ENCODE assay signal across 10 cellular contexts in genomic region chr12:124411291-124411878, GRCh38.
DNase-seq lines count a peak whose midpoint lies in the region; ATAC-seq and TF ChIP-seq lines count a peak whose summit lies in the region.
"Had no signal": no experiment of that assay in that cellular context is flagged by ENCODE, and none has a peak within 500 bp of the region (broad histone marks: within the 10 kb centered on the region; RNA-seq: fewer than 3 reads in every experiment).

No MANE protein-coding gene starts in this region.

- peaks cover 87% of the 10 kb centered on the region for H3K79me2 ChIP-seq in GM23248 (ENCODE audit: insufficient read depth)

- in situ Hi-C loops in GM23248 (cut with MboI) = no loop called here

- intact Hi-C loops in heart left ventricle (cut with DNase I) = no loop called here

- peak; percentile 29 to 65 (median 50) for ATAC-seq in heart left ventricle
- no peak for ATAC-seq in HG03196 (IDR thresholded peaks at IDR 0.05; ENCODE audit: unreplicated experiment)
- no peak for ATAC-seq in GM21515 (IDR thresholded peaks at IDR 0.05; ENCODE audit: unreplicated experiment)
- ATAC-seq in GM19452 (IDR thresholded peaks at IDR 0.05; ENCODE audit: unreplicated experiment) = no peak

- H3K27me3 ChIP-seq in GM23248 (replicated peaks; ENCODE audit: insufficient read depth) (no peaks in the 10 kb centered on the region), adipocyte (replicated peaks; ENCODE audit: control insufficient read depth, insufficient read depth, low read length) (no peaks in the 10 kb centered on the region), heart left ventricle (no peaks in the 10 kb centered on the region), skeletal muscle tissue (ENCODE audit: control insufficient read depth in 3 of 3, insufficient read depth in 3 of 3, low read length in 3 of 3) (no peaks in the 10 kb centered on the region)

- 0 out of 2 replicates have a peak, but pooled peaks cover 5% of the 10 kb centered on the region for H3F3A ChIP-seq in GM23248 (ENCODE audit: insufficient read depth)

- H3K9ac ChIP-seq in GM23248 = peak overlapping the region; percentile 76
- peak overlapping the region; percentile 75 for H3K9ac ChIP-seq in adipocyte (ENCODE audit: low read length)
- peak overlapping the region in 2 of 3 donors; percentile 32 to 45 for H3K9ac ChIP-seq in skeletal muscle tissue (ENCODE audit: low read depth in 1 of 3, low read length in 3 of 3)

- WGBS in GM23248 (ENCODE audit: low coverage in 1 of 2, low lambda C conversion rate in 2 of 2, missing lambda C conversion rate in 2 of 2), 2 experiments = 3 to 4% methylated on average over 23 to 25 of the region's 25 CpGs
- 56 to 80% (median 72%) methylated on average over 19 to 25 of the region's 25 CpGs for WGBS in heart left ventricle, 4 donors

- H3K4me2 ChIP-seq in GM23248 (ENCODE audit: unreplicated experiment) = peak overlapping the region; percentile 33

- DNase-seq in GM23248 (peak; percentile 99), adipocyte (ENCODE audit: low read depth) (peak; percentile 79), heart left ventricle (peak in 2 of 5 donors; percentile 71 to 78), NCI-H146 (lab: John Stamatoyannopoulos, UW) (no peak)
- DNase-seq: stimulated activated CD4-positive, alpha-beta T cell treated with anti-CD3 and anti-CD28 coated beads, Interleukin-1b, Interleukin-23, amount 100 ng/mL, for 48 hours; T-helper 2 cell had no signal

- H3K9me3 ChIP-seq in GM23248 (ENCODE audit: low read depth) (no peaks in the 10 kb centered on the region), adipocyte (ENCODE audit: control insufficient read depth, low read length) (no peaks in the 10 kb centered on the region), heart left ventricle (no peaks in the 10 kb centered on the region), skeletal muscle tissue (ENCODE audit: control insufficient read depth in 3 of 3, low read length in 3 of 3) (no peaks in the 10 kb centered on the region)

- H3K4me3 ChIP-seq in GM23248 = peak overlapping the region; percentile 17; the same call in 1 of the 2 replicates
- peak overlapping the region; percentile 57 for H3K4me3 ChIP-seq in adipocyte (ENCODE audit: low read length)
- H3K4me3 ChIP-seq in heart left ventricle = no peak overlapping the region
- peak overlapping the region in 1 of 3 donors; percentile 6 for H3K4me3 ChIP-seq in skeletal muscle tissue (ENCODE audit: low read length in 3 of 3)

- no peak for TF ChIP-seq CTCF in heart left ventricle (IDR thresholded peaks at IDR 0.05)

- no peaks in the 10 kb centered on the region for H4K20me1 ChIP-seq in GM23248 (ENCODE audit: insufficient read depth)

- no peaks in the 10 kb centered on the region for H3K36me3 ChIP-seq in GM23248 (ENCODE audit: low read depth)
- H3K36me3 ChIP-seq in adipocyte (ENCODE audit: control insufficient read depth, insufficient read depth, low read length, severe bottlenecking) = peaks cover 16% of the 10 kb centered on the region
- peaks cover 0 to 76% (median 20%) of the 10 kb centered on the region in 9 donors for H3K36me3 ChIP-seq in heart left ventricle
- H3K36me3 ChIP-seq in skeletal muscle tissue (ENCODE audit: control insufficient read depth in 3 of 3, insufficient read depth in 3 of 3, low read length in 3 of 3) = peaks cover 7 to 11% (median 7%) of the 10 kb centered on the region in 3 donors

- H3K27ac ChIP-seq in GM23248 = peak overlapping the region; percentile 87
- H3K27ac ChIP-seq in heart left ventricle = peak overlapping the region in 11 of 12 donors; percentile 8 to 78 (median 39)
- H3K27ac ChIP-seq in skeletal muscle tissue (ENCODE audit: low read depth, low read length) = peak overlapping the region; percentile 82

- H2AFZ ChIP-seq in GM23248 = no peak overlapping the region

- peaks cover 28% of the 10 kb centered on the region for H3K4me1 ChIP-seq in GM23248 (ENCODE audit: insufficient read depth)
- peaks cover 33% of the 10 kb centered on the region for H3K4me1 ChIP-seq in adipocyte (ENCODE audit: control insufficient read depth, insufficient read depth, low read length)
- peaks cover 4 to 66% (median 45%) of the 10 kb centered on the region in 12 donors for H3K4me1 ChIP-seq in heart left ventricle
- peaks cover 38 to 69% (median 54%) of the 10 kb centered on the region in 3 donors for H3K4me1 ChIP-seq in skeletal muscle tissue (ENCODE audit: control insufficient read depth in 3 of 3, insufficient read depth in 3 of 3, low read length in 3 of 3)

- TF ChIP-seq POLR2A in heart left ventricle (IDR thresholded peaks at IDR 0.05) = no peak

- no peaks in the 10 kb centered on the region for H3K9me2 ChIP-seq in GM23248 (ENCODE audit: insufficient read depth)

Comparison
In these comparisons a context has a peak if more than half of its experiments do, and no peak if none do; other contexts are left out.
1. H3K4me3 ChIP-seq: peak in GM23248 (single experiment) and adipocyte (single experiment); none in heart left ventricle (0 of 12).
2. ATAC-seq: peak in heart left ventricle (4 of 4); none in HG03196 (single experiment), GM21515 (single experiment) and GM19452 (single experiment).
3. Peak in every context shown above with its lines, with median percentiles within 50 percentile points of each other: H3K27ac ChIP-seq and H3K9ac ChIP-seq.